ENCODE assay signal across 22 cellular contexts in genomic region chr10:20747782-20748181, GRCh38.
"Had no signal": no experiment of that assay in that cellular context is flagged by ENCODE, and none has a peak within 500 bp of the region (broad histone marks: within the 10 kb centered on the region; RNA-seq: fewer than 3 reads in every experiment).

No MANE protein-coding gene starts in this region.

- H3K27me3 ChIP-seq: colonic mucosa, esophagus squamous epithelium, foreskin keratinocyte, gastroesophageal sphincter, heart left ventricle, hepatocyte, left lung had no signal

- H3K4me2 ChIP-seq: hepatocyte had no signal

- H3K4me1 ChIP-seq: colonic mucosa, esophagus squamous epithelium, foreskin keratinocyte, gastroesophageal sphincter, left lung, lower lobe of right lung had no signal

- ATAC-seq: effector memory CD8-positive, alpha-beta T cell; esophagus mucosa; foreskin keratinocyte; gastroesophageal sphincter; left lung; left ventricle myocardium superior; lower lobe of right lung; mucosa of descending colon had no signal

- H3K79me2 ChIP-seq: hepatocyte had no signal

- DNase-seq: cerebellar nuclear complex; colonic mucosa; cortex of kidney; effector CD8-positive, alpha-beta T cell; effector memory CD8-positive, alpha-beta T cell; endodermal cell; erythroblast; esophagus squamous epithelium; foreskin keratinocyte; heart left ventricle; hypothalamus; immature natural killer cell; left cardiac atrium; left lung; left ventricle myocardium superior; lower lobe of right lung; mesenchymal stem cell; mucosa of descending colon had no signal

- H3K36me3 ChIP-seq: colonic mucosa, esophagus squamous epithelium, gastroesophageal sphincter, heart left ventricle, left lung, lower lobe of right lung had no signal

- H3K9me3 ChIP-seq: colonic mucosa had no signal

- H3K4me3 ChIP-seq: colonic mucosa, esophagus squamous epithelium, gastroesophageal sphincter, heart left ventricle, hepatocyte, left lung, lower lobe of right lung, mucosa of descending colon had no signal

- H3K27ac ChIP-seq: colonic mucosa, epithelial cell of prostate, esophagus squamous epithelium, foreskin keratinocyte, gastroesophageal sphincter, heart left ventricle, hepatocyte, left lung, lower lobe of right lung had no signal

- H2AFZ ChIP-seq: hepatocyte had no signal
